Comparison of ENCODE assay signal across 20 cellular contexts in genomic region chr1:112974646-112975045, GRCh38.
"Had no signal": no experiment of that assay in that cellular context is flagged by ENCODE, and none has a peak within 500 bp of the region (broad histone marks: within the 10 kb centered on the region; RNA-seq: fewer than 3 reads in every experiment).

No MANE protein-coding gene starts in this region.

- H3K4me3 ChIP-seq: esophagus muscularis mucosa, gastrocnemius medialis, heart right ventricle, left lung, lung, right atrium auricular region, stomach, thoracic aorta, transverse colon had no signal

- H3K27ac ChIP-seq: epithelial cell of prostate, esophagus muscularis mucosa, gastrocnemius medialis, left lung, neutrophil, right atrium auricular region, stomach, thoracic aorta had no signal

- H3K27me3 ChIP-seq: esophagus muscularis mucosa, gastrocnemius medialis, heart right ventricle, left lung, neutrophil, right atrium auricular region, stomach, transverse colon had no signal

- H3K4me1 ChIP-seq: esophagus muscularis mucosa, gastrocnemius medialis, left lung, right atrium auricular region, stomach had no signal

- ATAC-seq: gastrocnemius medialis; left lung; naive thymus-derived CD4-positive, alpha-beta T cell had no signal

- H3K36me3 ChIP-seq: gastrocnemius medialis, left lung, neutrophil, right atrium auricular region, thoracic aorta, transverse colon had no signal

- H3K9me3 ChIP-seq: esophagus muscularis mucosa, gastrocnemius medialis, heart right ventricle, left lung, neutrophil, right atrium auricular region, stomach, thoracic aorta, transverse colon had no signal

- DNase-seq: cortex of kidney; effector memory CD4-positive, alpha-beta T cell; gastrocnemius medialis; heart right ventricle; islet precursor cell; left lung; mesenchymal stem cell; naive thymus-derived CD4-positive, alpha-beta T cell; small intestine; stimulated activated CD4-positive, alpha-beta T cell treated with anti-CD3 and anti-CD28 coated beads, Interleukin-12 subunit alpha, Interleukin-12 subunit beta, amount 100 ng/mL, for 4 hours; stimulated activated naive CD4-positive, alpha-beta T cell; stomach; substantia nigra; transverse colon had no signal
